In genomic region chr20:47929368-47930115, GRCh38 we compare ENCODE assay signal across 15 cellular contexts.
DNase-seq lines count a peak whose midpoint lies in the region; ATAC-seq, FAIRE-seq and TF ChIP-seq lines count a peak whose summit lies in the region.
"Had no signal": no experiment of that assay in that cellular context is flagged by ENCODE, and none has a peak within 500 bp of the region (broad histone marks: within the 10 kb centered on the region; RNA-seq: fewer than 3 reads in every experiment).

No MANE protein-coding gene starts in this region.

- no peak overlapping the region for H3K4me3 Mint-ChIP-seq in stimulated activated naive B cell treated with anti-CD40 and anti-IgM and Interleukin-4, amounts not matched to agents 10 μg/mL and 1 μg/mL and 100 μg/mL, for 72 hours

- H3K79me2 ChIP-seq in osteoblast (ENCODE audit: insufficient read depth, low read length): no peaks in the 10 kb centered on the region

- H3K36me3 ChIP-seq in osteoblast (ENCODE audit: insufficient read depth, low read length): no peaks in the 10 kb centered on the region
- H3K36me3 ChIP-seq: heart left ventricle, spleen had no signal

- no peaks in the 10 kb centered on the region for H3K9me3 ChIP-seq in osteoblast (ENCODE audit: low read depth, low read length)
- H3K9me3 ChIP-seq: Caco-2, heart left ventricle, spleen had no signal

- H4K20me1 ChIP-seq in osteoblast (ENCODE audit: insufficient read depth, low read length): no peaks in the 10 kb centered on the region

- H3K27ac ChIP-seq in osteoblast (ENCODE audit: low read depth, low read length): peak overlapping the region; percentile 42
- H3K27ac ChIP-seq: heart left ventricle, spleen had no signal

- H3K4me1 Mint-ChIP-seq in stimulated activated naive B cell treated with anti-CD40 and anti-IgM and Interleukin-4, amounts not matched to agents 10 μg/mL and 1 μg/mL and 100 μg/mL, for 72 hours: no peaks in the 10 kb centered on the region

- no peak overlapping the region for H2AFZ ChIP-seq in osteoblast (ENCODE audit: low read length)

- peak overlapping the region; percentile 37 for H3K4me2 ChIP-seq in osteoblast (ENCODE audit: insufficient read depth, low read length)

- peaks cover 20 to 30% of the 10 kb centered on the region in 2 donors for H3K27me3 Mint-ChIP-seq in stimulated activated naive B cell treated with anti-CD40 and anti-IgM and Interleukin-4, amounts not matched to agents 10 μg/mL and 1 μg/mL and 100 μg/mL, for 72 hours

- H3K27me3 ChIP-seq in osteoblast (ENCODE audit: insufficient read depth, low read length): peaks cover 13% of the 10 kb centered on the region

- DNase-seq in GM03348 (ENCODE audit: low spot score) (peak; percentile 78), NCI-H524 treated with DMSO at 0.1 percent for 48 hours (lab: John Stamatoyannopoulos, UW) (peak; percentile 81), epithelial cell of proximal tubule (ENCODE audit: low read depth) (peak; percentile 44), osteoblast (ENCODE audit: insufficient read length, low spot score, missing footprints) (peak; percentile 91), D721Med (ENCODE audit: insufficient read length, low spot score) (no peak), KG1 (lab: John Stamatoyannopoulos, UW) (no peak)
- no peak for DNase-seq in stimulated activated naive B cell treated with anti-CD40 and anti-IgM and Interleukin-4, amounts not matched to agents 10 μg/mL and 1 μg/mL and 100 μg/mL, for 72 hours
- DNase-seq: activated CD8-positive, alpha-beta memory T cell treated with anti-CD3 and anti-CD28 coated beads, Interleukin-2, amount 50 U/mL, for 4 hours; aorta; Caco-2; heart left ventricle; Karpas-422; spleen; T1000 had no signal

- peaks cover 0 to 6% of the 10 kb centered on the region in 2 donors for H3K9me3 Mint-ChIP-seq in stimulated activated naive B cell treated with anti-CD40 and anti-IgM and Interleukin-4, amounts not matched to agents 10 μg/mL and 1 μg/mL and 100 μg/mL, for 72 hours

- FAIRE-seq in D721Med (lab: Jason Lieb, UNC): no peak

- peaks cover 13% of the 10 kb centered on the region for H3K4me1 ChIP-seq in osteoblast (ENCODE audit: insufficient read depth, low read length)
- H3K4me1 ChIP-seq: Caco-2, heart left ventricle, spleen had no signal

- ATAC-seq in stimulated activated naive B cell treated with anti-CD40 and anti-IgM and Interleukin-4, amounts not matched to agents 10 μg/mL and 1 μg/mL and 100 μg/mL, for 72 hours (replicated peaks): no peak
- no peak for ATAC-seq in GM18502 (IDR thresholded peaks at IDR 0.05; ENCODE audit: poor library complexity, unreplicated experiment)

- H3K27ac Mint-ChIP-seq in stimulated activated naive B cell treated with anti-CD40 and anti-IgM and Interleukin-4, amounts not matched to agents 10 μg/mL and 1 μg/mL and 100 μg/mL, for 72 hours: no peak overlapping the region

- TF ChIP-seq CTCF in epithelial cell of proximal tubule (conservative IDR thresholded peaks at IDR 0.05; ENCODE audit: low read depth, low read length) (no peak), osteoblast (IDR thresholded peaks at IDR 0.05; ENCODE audit: extremely low read depth, low read depth, low read length) (no peak), D721Med (IDR thresholded peaks at IDR 0.05; ENCODE audit: insufficient read depth, missing control alignments) (no peak)

- no peak overlapping the region for H3K4me3 ChIP-seq in epithelial cell of proximal tubule (ENCODE audit: low read depth, low read length)
- H3K4me3 ChIP-seq in osteoblast (ENCODE audit: insufficient read depth, low read length): no peak overlapping the region
- H3K4me3 ChIP-seq: heart left ventricle, spleen had no signal

- H3K36me3 Mint-ChIP-seq in stimulated activated naive B cell treated with anti-CD40 and anti-IgM and Interleukin-4, amounts not matched to agents 10 μg/mL and 1 μg/mL and 100 μg/mL, for 72 hours: peaks cover 0 to 2% of the 10 kb centered on the region in 2 donors

Comparison
In these comparisons a context has a peak if more than half of its experiments do, and no peak if none do; other contexts are left out.
1. DNase-seq: peak in GM03348 (single experiment), NCI-H524 treated with DMSO at 0.1 percent for 48 hours (single experiment), epithelial cell of proximal tubule (single experiment) and osteoblast (single experiment); none in stimulated activated naive B cell treated with anti-CD40 and anti-IgM and Interleukin-4, amounts not matched to agents 10 μg/mL and 1 μg/mL and 100 μg/mL, for 72 hours (single experiment), D721Med (single experiment) and KG1 (single experiment).